ENCODE assay signal across 33 cellular contexts in genomic region chr1:17188217-17188616, GRCh38. TPM values are rescaled to one million over a fixed set of nuclear protein-coding genes. Genes with fewer than 3 reads are reported as not detected.
"Had no signal": no experiment of that assay in that cellular context is flagged by ENCODE, and none has a peak within 500 bp of the region (broad histone marks: within the 10 kb centered on the region; RNA-seq: fewer than 3 reads in every experiment).

No MANE protein-coding gene starts in this region.

- ATAC-seq: activated CD4-positive, alpha-beta T cell treated with anti-CD3 and anti-CD28 coated beads for 36 hours; activated CD8-positive, alpha-beta memory T cell treated with anti-CD3 and anti-CD28 coated beads, Interleukin-2, amount 10 ng/mL, durations not matched to agents 7 days and 5 days; activated CD8-positive, alpha-beta T cell treated with anti-CD3 and anti-CD28 coated beads, Interleukin-2, amount 10 ng/mL, durations not matched to agents 7 days and 5 days; activated naive CD4-positive, alpha-beta T cell treated with anti-CD3 and anti-CD28 coated beads, Interleukin-2, amount 50 U/mL, for 72 hours; effector memory CD8-positive, alpha-beta T cell; gastroesophageal sphincter; heart right ventricle had no signal

- H3K27me3 ChIP-seq: ascending aorta, brain microvascular endothelial cell had no signal

- H3K4me3 ChIP-seq: ascending aorta, esophagus squamous epithelium, gastroesophageal sphincter, heart right ventricle had no signal

- H3K4me3 Mint-ChIP-seq: activated CD4-positive, alpha-beta memory T cell treated with anti-CD3 and anti-CD28 coated beads for 36 hours; activated CD4-positive, alpha-beta T cell treated with anti-CD3 and anti-CD28 coated beads for 36 hours; activated CD4-positive, alpha-beta T cell treated with anti-CD3 and anti-CD28 coated beads, Interleukin-2, amount 10 ng/mL, durations not matched to agents 24 days and 14 days; activated CD8-positive, alpha-beta memory T cell treated with anti-CD3 and anti-CD28 coated beads, Interleukin-2, amount 10 ng/mL, durations not matched to agents 7 days and 5 days; activated CD8-positive, alpha-beta T cell treated with anti-CD3 and anti-CD28 coated beads, Interleukin-2, amount 10 ng/mL, durations not matched to agents 7 days and 5 days; activated naive CD4-positive, alpha-beta T cell treated with anti-CD3 and anti-CD28 coated beads, Interleukin-2, amount 10 ng/mL, durations not matched to agents 7 days and 5 days; activated naive CD8-positive, alpha-beta T cell treated with anti-CD3 and anti-CD28 coated beads, Interleukin-2, amount 10 ng/mL, durations not matched to agents 7 days and 5 days; central memory CD8-positive, alpha-beta T cell; effector memory CD8-positive, alpha-beta T cell had no signal

- H3K9me3 ChIP-seq: ascending aorta, esophagus squamous epithelium had no signal

- H3K27ac Mint-ChIP-seq: activated CD4-positive, alpha-beta memory T cell treated with anti-CD3 and anti-CD28 coated beads for 36 hours; activated CD4-positive, alpha-beta T cell treated with anti-CD3 and anti-CD28 coated beads for 36 hours; activated CD4-positive, alpha-beta T cell treated with anti-CD3 and anti-CD28 coated beads, Interleukin-2, amount 10 ng/mL, durations not matched to agents 24 days and 14 days; activated CD8-positive, alpha-beta memory T cell treated with anti-CD3 and anti-CD28 coated beads, Interleukin-2, amount 10 ng/mL, durations not matched to agents 7 days and 5 days; activated CD8-positive, alpha-beta T cell treated with anti-CD3 and anti-CD28 coated beads, Interleukin-2, amount 10 ng/mL, durations not matched to agents 7 days and 5 days; activated naive CD4-positive, alpha-beta T cell treated with anti-CD3 and anti-CD28 coated beads, Interleukin-2, amount 10 ng/mL, durations not matched to agents 7 days and 5 days; activated naive CD4-positive, alpha-beta T cell treated with anti-CD3 and anti-CD28 coated beads, Interleukin-2, amount 50 U/mL, for 72 hours; activated naive CD8-positive, alpha-beta T cell treated with anti-CD3 and anti-CD28 coated beads, Interleukin-2, amount 10 ng/mL, durations not matched to agents 7 days and 5 days; effector memory CD8-positive, alpha-beta T cell had no signal

- H3K4me1 Mint-ChIP-seq: central memory CD8-positive, alpha-beta T cell had no signal

- H3K36me3 Mint-ChIP-seq: activated naive CD4-positive, alpha-beta T cell treated with anti-CD3 and anti-CD28 coated beads, Interleukin-2, amount 10 ng/mL, durations not matched to agents 7 days and 5 days; activated naive CD8-positive, alpha-beta T cell treated with anti-CD3 and anti-CD28 coated beads, Interleukin-2, amount 10 ng/mL, durations not matched to agents 7 days and 5 days had no signal

- H3K4me1 ChIP-seq: ascending aorta, gastroesophageal sphincter, heart right ventricle had no signal

- FAIRE-seq: bronchial epithelial cell, colon had no signal

- H3K27ac ChIP-seq: ascending aorta, brain microvascular endothelial cell, esophagus squamous epithelium, gastroesophageal sphincter, heart right ventricle had no signal

- H3K9me3 Mint-ChIP-seq: activated CD4-positive, alpha-beta T cell treated with anti-CD3 and anti-CD28 coated beads, Interleukin-2, amount 10 ng/mL, durations not matched to agents 24 days and 14 days had no signal

- H3K27me3 Mint-ChIP-seq: activated CD4-positive, alpha-beta memory T cell treated with anti-CD3 and anti-CD28 coated beads for 36 hours had no signal

- H3K36me3 ChIP-seq: ascending aorta, brain microvascular endothelial cell, esophagus squamous epithelium, gastroesophageal sphincter, heart right ventricle had no signal

- DNase-seq: activated CD4-positive, alpha-beta memory T cell treated with anti-CD3 and anti-CD28 coated beads for 36 hours; activated CD4-positive, alpha-beta T cell treated with anti-CD3 and anti-CD28 coated beads for 36 hours; activated CD4-positive, alpha-beta T cell treated with anti-CD3 and anti-CD28 coated beads, Interleukin-2, amount 10 ng/mL, durations not matched to agents 24 days and 14 days; activated CD4-positive, CD25-positive, alpha-beta regulatory T cell; activated CD4-positive, CD25-positive, alpha-beta regulatory T cell treated with anti-CD3 and anti-CD28 coated beads, Interleukin-2, amount 50 U/mL, for 72 hours; activated CD8-positive, alpha-beta memory T cell treated with anti-CD3 and anti-CD28 coated beads, Interleukin-2, amount 10 ng/mL, durations not matched to agents 7 days and 5 days; activated CD8-positive, alpha-beta memory T cell treated with anti-CD3 and anti-CD28 coated beads, Interleukin-2, amount 50 U/mL, for 4 hours; activated CD8-positive, alpha-beta T cell treated with anti-CD3 and anti-CD28 coated beads, Interleukin-2, amount 10 ng/mL, durations not matched to agents 7 days and 5 days; activated gamma-delta T cell; activated naive CD4-positive, alpha-beta T cell; activated naive CD4-positive, alpha-beta T cell treated with anti-CD3 and anti-CD28 coated beads, Interleukin-2, amount 10 ng/mL, durations not matched to agents 7 days and 5 days; activated naive CD8-positive, alpha-beta T cell treated with anti-CD3 and anti-CD28 coated beads, Interleukin-2, amount 10 ng/mL, durations not matched to agents 7 days and 5 days; activated T-cell treated with anti-CD3 and anti-CD28 coated beads, Interleukin-2, amount 50 U/mL, for 1 hour; activated T-cell treated with anti-CD3 and anti-CD28 coated beads, Interleukin-2, amount 50 U/mL, for 48 hours; brain microvascular endothelial cell; cortex of kidney; dermis blood vessel endothelial cell; effector CD4-positive, alpha-beta T cell; effector memory CD8-positive, alpha-beta T cell; esophagus squamous epithelium; foreskin melanocyte; heart right ventricle; T-helper 2 cell had no signal

RNA-seq across cellular contexts. Expression of gene PADI1, which starts 16.7 kb away (rescaled TPM):
- total RNA-seq: activated CD4-positive, alpha-beta memory T cell treated with anti-CD3 and anti-CD28 coated beads for 36 hours; activated CD4-positive, alpha-beta T cell treated with anti-CD3 and anti-CD28 coated beads for 36 hours; activated CD4-positive, alpha-beta T cell treated with anti-CD3 and anti-CD28 coated beads, Interleukin-2, amount 10 ng/mL, durations not matched to agents 24 days and 14 days; activated CD8-positive, alpha-beta memory T cell treated with anti-CD3 and anti-CD28 coated beads for 36 hours; activated CD8-positive, alpha-beta memory T cell treated with anti-CD3 and anti-CD28 coated beads, Interleukin-2, amount 10 ng/mL, durations not matched to agents 7 days and 5 days; activated CD8-positive, alpha-beta T cell treated with anti-CD3 and anti-CD28 coated beads, Interleukin-2, amount 10 ng/mL, durations not matched to agents 7 days and 5 days; activated naive CD4-positive, alpha-beta T cell treated with anti-CD3 and anti-CD28 coated beads, Interleukin-2, amount 50 U/mL, for 72 hours; activated naive CD8-positive, alpha-beta T cell treated with anti-CD3 and anti-CD28 coated beads, Interleukin-2, amount 10 ng/mL, durations not matched to agents 7 days and 5 days; ascending aorta; cardiac septum; fibroblast of lung; heart right ventricle; T-helper 1 cell treated with Interleukin-12 subunit alpha and Interleukin-12 subunit beta and Interleukin-4 antibody, amounts not matched to agents 30 ng/mL and 1 ng/mL, for 36 hours had no signal
- polyA plus RNA-seq: fibroblast of lung had no signal
